1 cellular context compared by ENCODE assay signal in genomic region chr20:17797579-17797978, GRCh38.
TF ChIP-seq lines count a peak whose summit lies in the region.

No MANE protein-coding gene starts in this region.

TF ChIP-seq in SK-N-SH treated with all-trans-retinoic acid at 6 μM for 48 hours, 23 proteins besides CTCF, POLR2A, EP300 and RAD21 (continued from another document):
- TF ChIP-seq POU6F1 (CRISPR knock-in tag; IDR thresholded peaks at IDR 0.05; ENCODE audit: borderline replicate concordance, low read depth) (no peak), ARNTL (CRISPR knock-in tag; IDR thresholded peaks at IDR 0.05; ENCODE audit: borderline replicate concordance, low read depth) (no peak), PPARA (CRISPR knock-in tag; IDR thresholded peaks at IDR 0.05; ENCODE audit: borderline replicate concordance) (no peak), CSDC2 (CRISPR knock-in tag; IDR thresholded peaks at IDR 0.05) (no peak), ZNF8 (CRISPR knock-in tag; IDR thresholded peaks at IDR 0.05) (no peak), BACH2 (CRISPR knock-in tag; IDR thresholded peaks at IDR 0.05; ENCODE audit: borderline replicate concordance) (no peak), TCF4 (CRISPR knock-in tag; IDR thresholded peaks at IDR 0.05; ENCODE audit: borderline replicate concordance) (peak; percentile 86), CSRNP3 (CRISPR knock-in tag; IDR thresholded peaks at IDR 0.05) (no peak), ESRRG (CRISPR knock-in tag; IDR thresholded peaks at IDR 0.05) (no peak), ISL1 (CRISPR knock-in tag; IDR thresholded peaks at IDR 0.05) (no peak), PATZ1 (CRISPR knock-in tag; IDR thresholded peaks at IDR 0.05; ENCODE audit: borderline replicate concordance) (no peak)
